ENCODE assay signal across 10 cellular contexts in genomic region chr16:3098459-3099394, GRCh38. TPM values are rescaled to one million over a fixed set of nuclear protein-coding genes. Genes with fewer than 3 reads are reported as not detected.
A peak's percentile ranks its signal among the peaks of the same experiment; 100 is the strongest.
DNase-seq lines count a peak whose midpoint lies in the region; ATAC-seq and TF ChIP-seq lines count a peak whose summit lies in the region.
"Had no signal": no experiment of that assay in that cellular context is flagged by ENCODE, and none has a peak within 500 bp of the region (broad histone marks: within the 10 kb centered on the region; RNA-seq: fewer than 3 reads in every experiment).

Gene ZSCAN10, minus strand, starts transcription at chr16:3099294. Its CDS starts 6,357 bp downstream, at chr16:3092937.

- DNase-seq in T-helper 1 cell (no peak), smooth muscle cell (lab: John Stamatoyannopoulos, UW; ENCODE audit: unreplicated experiment) (no peak), NCI-H510A treated with DMSO at 0.1 percent for 48 hours (lab: John Stamatoyannopoulos, UW) (no peak)
- no peak for DNase-seq in activated CD8-positive, alpha-beta T cell treated with anti-CD3 and anti-CD28 coated beads for 36 hours
- DNase-seq: ACHN, amniotic stem cell had no signal

- peak within 1 kb of the TSS; percentile 79 for H3K4me2 ChIP-seq in smooth muscle cell

- CTCF ChIA-PET in activated CD8-positive, alpha-beta T cell treated with anti-CD3 and anti-CD28 coated beads for 36 hours (lab: Charles Lee), result interaction anchor here (0.8 to 23.9 kb wide), 10 partner anchors 8 to 70 kb away, joined by 3 to 376 read pairs (median 4); partner anchors contain the start of genes IL32 and ZNF213

- no peaks in the 10 kb centered on the region for H4K20me1 ChIP-seq in smooth muscle cell (ENCODE audit: low read depth)

- H3K27ac ChIP-seq in smooth muscle cell (ENCODE audit: low read depth), result no peak within 1 kb of the TSS

- WGBS in smooth muscle cell (ENCODE audit: low lambda C conversion rate), result 37% methylated on average over 19 of the region's 21 CpGs

- H3K27me3 Mint-ChIP-seq in T-helper 1 cell treated with Interleukin-12 subunit alpha and Interleukin-12 subunit beta and Interleukin-4 antibody, amounts not matched to agents 30 μg/mL and 1 μg/mL, for 36 hours (ENCODE audit: low read depth), result no peaks in the 10 kb centered on the region
- no peaks in the 10 kb centered on the region for H3K27me3 Mint-ChIP-seq in activated CD8-positive, alpha-beta T cell treated with anti-CD3 and anti-CD28 coated beads for 36 hours

- no peaks in the 10 kb centered on the region for H3K79me2 ChIP-seq in smooth muscle cell (ENCODE audit: low read depth)

- no peaks in the 10 kb centered on the region for H3K36me3 ChIP-seq in smooth muscle cell (ENCODE audit: low read depth)

- no peak within 1 kb of the TSS for H3K9ac ChIP-seq in smooth muscle cell (ENCODE audit: low read depth)

- no peak for ATAC-seq in activated CD8-positive, alpha-beta T cell treated with anti-CD3 and anti-CD28 coated beads for 36 hours
- ATAC-seq in GM19455 (IDR thresholded peaks at IDR 0.05; ENCODE audit: unreplicated experiment) (no peak), HG02884 (IDR thresholded peaks at IDR 0.05; ENCODE audit: unreplicated experiment) (no peak)

- peak within 1 kb of the TSS; percentile 80 for H3K4me3 Mint-ChIP-seq in T-helper 1 cell treated with Interleukin-12 subunit alpha and Interleukin-12 subunit beta and Interleukin-4 antibody, amounts not matched to agents 30 μg/mL and 1 μg/mL, for 36 hours
- peak within 1 kb of the TSS; percentile 62 for H3K4me3 Mint-ChIP-seq in activated CD8-positive, alpha-beta T cell treated with anti-CD3 and anti-CD28 coated beads for 36 hours

- POLR2A ChIA-PET in activated CD8-positive, alpha-beta T cell treated with anti-CD3 and anti-CD28 coated beads for 36 hours (lab: Charles Lee), result interaction anchor here (0.9 to 3.7 kb wide), 10 partner anchors 10 to 73 kb away, joined by 3 to 21 read pairs (median 4); no protein-coding TSS in a partner anchor

- no peak for TF ChIP-seq CTCF in activated CD8-positive, alpha-beta T cell treated with anti-CD3 and anti-CD28 coated beads for 36 hours (IDR thresholded peaks at IDR 0.05)
- no peak for TF ChIP-seq CTCF in smooth muscle cell (IDR thresholded peaks at IDR 0.05; ENCODE audit: borderline replicate concordance, insufficient read depth, poor library complexity, severe bottlenecking)

- peak within 1 kb of the TSS; percentile 82 for H3K27ac Mint-ChIP-seq in T-helper 1 cell treated with Interleukin-12 subunit alpha and Interleukin-12 subunit beta and Interleukin-4 antibody, amounts not matched to agents 30 μg/mL and 1 μg/mL, for 36 hours
- peak within 1 kb of the TSS; percentile 83 for H3K27ac Mint-ChIP-seq in activated CD8-positive, alpha-beta T cell treated with anti-CD3 and anti-CD28 coated beads for 36 hours

- H2AFZ ChIP-seq in smooth muscle cell (ENCODE audit: low read depth), result no peak within 1 kb of the TSS

- H3K9me3 ChIP-seq in smooth muscle cell (replicated peaks; ENCODE audit: low read depth), result no peaks in the 10 kb centered on the region

- H3K4me1 ChIP-seq in smooth muscle cell (ENCODE audit: low read depth), result peaks cover 18% of the 10 kb centered on the region

- intact Hi-C loops in activated CD8-positive, alpha-beta T cell treated with anti-CD3 and anti-CD28 coated beads for 36 hours (cut with micrococcal nuclease), result no loop called here

- no peaks in the 10 kb centered on the region for H3K27me3 ChIP-seq in smooth muscle cell (ENCODE audit: low read depth)

- peak within 1 kb of the TSS; percentile 93 for H3K4me3 ChIP-seq in iPS-11a (ENCODE audit: low read depth, low read length)
- H3K4me3 ChIP-seq in smooth muscle cell, result peak within 1 kb of the TSS; percentile 28

- no peaks in the 10 kb centered on the region for H3F3A ChIP-seq in smooth muscle cell (ENCODE audit: low read depth)

- H3K9me3 Mint-ChIP-seq in T-helper 1 cell treated with Interleukin-12 subunit alpha and Interleukin-12 subunit beta and Interleukin-4 antibody, amounts not matched to agents 30 μg/mL and 1 μg/mL, for 36 hours, result no peaks in the 10 kb centered on the region
- no peaks in the 10 kb centered on the region for H3K9me3 Mint-ChIP-seq in activated CD8-positive, alpha-beta T cell treated with anti-CD3 and anti-CD28 coated beads for 36 hours

- peaks cover 44% of the 10 kb centered on the region for H3K4me1 Mint-ChIP-seq in T-helper 1 cell treated with Interleukin-12 subunit alpha and Interleukin-12 subunit beta and Interleukin-4 antibody, amounts not matched to agents 30 μg/mL and 1 μg/mL, for 36 hours (ENCODE audit: low read depth)
- peaks cover 37% of the 10 kb centered on the region for H3K4me1 Mint-ChIP-seq in activated CD8-positive, alpha-beta T cell treated with anti-CD3 and anti-CD28 coated beads for 36 hours (ENCODE audit: low read depth)

- H3K36me3 Mint-ChIP-seq in T-helper 1 cell treated with Interleukin-12 subunit alpha and Interleukin-12 subunit beta and Interleukin-4 antibody, amounts not matched to agents 30 μg/mL and 1 μg/mL, for 36 hours (ENCODE audit: low read depth), result peaks cover 3% of the 10 kb centered on the region
- H3K36me3 Mint-ChIP-seq in activated CD8-positive, alpha-beta T cell treated with anti-CD3 and anti-CD28 coated beads for 36 hours (ENCODE audit: low read depth), result no peaks in the 10 kb centered on the region

RNA-seq across cellular contexts. Expression of gene ZSCAN10, which starts in this region (rescaled TPM):
- under 1 TPM; 0.09 to 0.25 TPM for total RNA-seq in activated CD8-positive, alpha-beta T cell treated with anti-CD3 and anti-CD28 coated beads for 36 hours
- total RNA-seq in smooth muscle cell, result not detected in 2 replicates
- 0.30 TPM in 1 of 2 replicates, not detected in the other for polyA plus RNA-seq in smooth muscle cell
